Comparison of ENCODE assay signal across 8 cellular contexts in the genomic region with DNA sequence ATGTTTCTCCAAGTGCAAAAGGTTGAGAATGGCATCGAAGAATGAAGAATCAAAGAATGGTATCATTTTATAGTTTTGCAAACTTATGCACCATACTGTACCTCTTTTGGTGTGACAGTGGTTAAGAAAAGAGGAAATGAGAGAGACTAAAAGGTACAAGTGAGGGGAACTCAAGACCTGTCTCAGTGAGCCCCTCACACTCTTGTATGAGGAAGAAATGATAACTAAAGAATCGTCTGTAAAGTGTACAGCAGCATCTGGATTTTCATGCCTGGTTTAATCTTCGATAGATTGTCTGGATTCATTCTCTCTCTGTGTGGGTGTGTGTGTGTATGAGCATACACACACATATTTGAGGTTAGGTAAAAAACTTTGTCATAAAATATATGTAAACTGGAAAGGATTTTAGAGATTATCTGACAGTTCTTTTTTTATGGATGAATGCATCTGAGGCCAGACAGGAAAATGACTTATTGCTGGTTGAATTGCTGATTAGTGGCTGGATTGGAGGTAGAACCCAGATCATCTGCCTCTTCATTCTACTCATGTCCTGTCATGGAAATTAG. TPM values are rescaled to one million over a fixed set of nuclear protein-coding genes. Genes with fewer than 3 reads are reported as not detected.
A peak's percentile ranks its signal among the peaks of the same experiment; 100 is the strongest.
DNase-seq lines count a peak whose midpoint lies in the region; ATAC-seq and TF ChIP-seq lines count a peak whose summit lies in the region.

No MANE protein-coding gene starts in this region.

- no peaks in the 10 kb centered on the region for H3K27me3 ChIP-seq in heart left ventricle
- no peaks in the 10 kb centered on the region for H3K27me3 ChIP-seq in SJSA1 (replicated peaks)
- no peaks in the 10 kb centered on the region for H3K27me3 ChIP-seq in parathyroid adenoma (ENCODE audit: control insufficient read depth, insufficient read depth, low read length)

- H3K4me2 ChIP-seq in parathyroid adenoma (ENCODE audit: low read length), result no peak overlapping the region

- H3K4me3 ChIP-seq in heart left ventricle (no peak overlapping the region), SJSA1 (no peak overlapping the region), parathyroid adenoma (ENCODE audit: low read depth, low read length) (no peak overlapping the region)

- H3K36me3 ChIP-seq in heart left ventricle (no peaks in the 10 kb centered on the region), SJSA1 (peaks cover 5% of the 10 kb centered on the region), parathyroid adenoma (ENCODE audit: control insufficient read depth, insufficient read depth, low read length) (no peaks in the 10 kb centered on the region)

- no peak for TF ChIP-seq CTCF in heart left ventricle (IDR thresholded peaks at IDR 0.05)
- TF ChIP-seq CTCF in parathyroid adenoma (IDR thresholded peaks at IDR 0.05), result no peak

- intact Hi-C loops in heart left ventricle (cut with DNase I), result loop anchor here in 6 of 10 donors (5.0 to 10.0 kb wide), 9 partner anchors 76 to 394 kb away; partner anchors contain the start of gene SCAF11 (in 1 of the 6)
- intact Hi-C loops in left ventricle myocardium superior (cut with micrococcal nuclease), result loop anchor here (10.0 kb wide), 2 partner anchors 76 to 166 kb away; no protein-coding TSS in a partner anchor

- peaks cover 8% of the 10 kb centered on the region for H3K79me2 ChIP-seq in parathyroid adenoma

- no peak overlapping the region for H2AFZ ChIP-seq in parathyroid adenoma

- H3K9me3 ChIP-seq in heart left ventricle (peaks cover 0 to 4% (median 0%) of the 10 kb centered on the region in 12 donors), SJSA1 (replicated peaks) (no peaks in the 10 kb centered on the region), parathyroid adenoma (ENCODE audit: control insufficient read depth, low read length) (no peaks in the 10 kb centered on the region)

- H3K4me1 ChIP-seq in heart left ventricle (peaks cover 0 to 70% (median 49%) of the 10 kb centered on the region in 12 donors), SJSA1 (replicated peaks) (peaks cover 80% of the 10 kb centered on the region), parathyroid adenoma (no peaks in the 10 kb centered on the region)

- no peak for ATAC-seq in heart left ventricle
- ATAC-seq in left ventricle myocardium superior, result no peak
- peak; percentile 53 for ATAC-seq in HG03045 (IDR thresholded peaks at IDR 0.05; ENCODE audit: unreplicated experiment)

- 69 to 78% (median 76%) methylated on average over 3 of the region's 3 CpGs for WGBS in heart left ventricle, 4 donors

- DNase-seq in heart left ventricle, result no peak
- no peak for DNase-seq in left ventricle myocardium superior
- DNase-seq in SJSA1 (ENCODE audit: low read depth in 1 of 2, low spot score in 2 of 2), result no peak
- DNase-seq in medulla oblongata (ENCODE audit: extremely low spot score), result no peak
- DNase-seq in HuH-7 (ENCODE audit: low spot score), result no peak
- no peak for DNase-seq in NCI-H345 treated with DMSO at 0.1 percent for 48 hours (lab: John Stamatoyannopoulos, UW; ENCODE audit: unreplicated experiment)

- H3K27ac ChIP-seq in heart left ventricle, result peak overlapping the region in 8 of 12 donors; percentile 2 to 100 (median 31)
- peak overlapping the region; percentile 95 for H3K27ac ChIP-seq in SJSA1
- H3K27ac ChIP-seq in parathyroid adenoma, result peak overlapping the region; percentile 10

- no peak for TF ChIP-seq POLR2A in heart left ventricle (IDR thresholded peaks at IDR 0.05)

- no peak overlapping the region for H3K9ac ChIP-seq in parathyroid adenoma

RNA-seq across cellular contexts. Expression of gene SLC38A2, which starts 15.9 kb away (rescaled TPM):
- total RNA-seq in heart left ventricle (100 to 1,000 TPM in 7 of 9 donors, 10 to 100 TPM in 2; 82.1 to 373 (median 161) TPM), left ventricle myocardium superior (165 TPM)
- 100 to 1,000 TPM in 1 of 2 donors, 10 to 100 TPM in 1; 39.7 to 195 TPM for polyA plus RNA-seq in heart left ventricle
- 188 and 238 TPM in 2 replicates for total RNA-seq in SJSA1 (2014; rRNA removed; shearing (Covaris generic))

Comparison
In these comparisons a context has a peak if more than half of its experiments do, and no peak if none do; other contexts are left out.
1. H3K27ac ChIP-seq: peak in every context shown above with its lines; median percentile 95 in SJSA1; 31 in heart left ventricle; 10 in parathyroid adenoma.